22 cellular contexts compared by ENCODE assay signal in the genomic region with DNA sequence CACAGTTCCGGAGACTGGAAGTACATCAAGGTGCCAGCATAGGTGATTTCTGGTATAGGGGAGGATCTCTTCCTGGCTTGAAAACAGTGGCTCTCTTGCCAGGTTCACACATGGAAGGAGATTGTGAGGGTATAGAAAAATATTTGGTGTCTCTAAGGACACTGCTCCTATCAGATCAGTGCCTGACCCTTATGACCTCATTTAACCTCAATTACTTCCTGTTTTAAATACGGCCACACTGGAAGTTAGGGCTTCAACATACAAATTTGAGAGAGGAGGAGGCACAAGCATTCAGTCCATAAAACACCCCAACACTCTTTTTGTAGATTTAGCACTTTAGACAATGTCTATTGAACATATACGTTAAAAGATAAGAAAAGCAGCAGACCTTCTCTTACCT.
"Had no signal": no experiment of that assay in that cellular context is flagged by ENCODE, and none has a peak within 500 bp of the region (broad histone marks: within the 10 kb centered on the region; RNA-seq: fewer than 3 reads in every experiment).

No MANE protein-coding gene starts in this region.

- H3K27me3 ChIP-seq: right lobe of liver, tibial artery had no signal

- ATAC-seq: activated CD4-positive, CD25-positive, alpha-beta regulatory T cell treated with anti-CD3 and anti-CD28 coated beads, Interleukin-2, amount 50 U/mL, for 24 hours; activated CD8-positive, alpha-beta memory T cell treated with anti-CD3 and anti-CD28 coated beads, Interleukin-2, amount 10 ng/mL, durations not matched to agents 7 days and 5 days; activated CD8-positive, alpha-beta T cell treated with anti-CD3 and anti-CD28 coated beads for 36 hours; heart right ventricle; left colon; right lobe of liver; stimulated activated effector memory CD8-positive, alpha-beta T cell treated with anti-CD3 and anti-CD28 coated beads, Interleukin-12 subunit alpha, Interleukin-12 subunit beta, amount 100 ng/mL, for 72 hours; stimulated activated naive CD8-positive, alpha-beta T cell treated with anti-CD3 and anti-CD28 coated beads, Interleukin-15, amount 100 ng/mL, for 72 hours had no signal

- H3K9me3 ChIP-seq: heart right ventricle, right lobe of liver, tibial artery had no signal

- H3K4me1 ChIP-seq: heart right ventricle, right lobe of liver, tibial artery had no signal

- DNase-seq: activated CD4-positive, alpha-beta T cell treated with anti-CD3 and anti-CD28 coated beads, Interleukin-2, amount 10 ng/mL, durations not matched to agents 7 days and 5 days; activated CD8-positive, alpha-beta memory T cell treated with anti-CD3 and anti-CD28 coated beads, Interleukin-2, amount 10 ng/mL, durations not matched to agents 7 days and 5 days; activated CD8-positive, alpha-beta T cell treated with anti-CD3 and anti-CD28 coated beads for 36 hours; activated gamma-delta T cell; activated T-cell treated with anti-CD3 and anti-CD28 coated beads for 4 hours; aorta; effector CD4-positive, alpha-beta T cell; heart right ventricle; left colon; mesenchymal stem cell; naive B cell; occipital lobe; posterior cingulate gyrus; stimulated activated CD4-positive, alpha-beta T cell treated with anti-CD3 and anti-CD28 coated beads, Interleukin-2, amount 100 ng/mL, for 24 hours; stimulated activated naive CD8-positive, alpha-beta T cell treated with anti-CD3 and anti-CD28 coated beads, Interleukin-15, amount 100 ng/mL, for 72 hours; T1000; tibial artery had no signal

- H3K36me3 ChIP-seq: heart right ventricle, right lobe of liver, tibial artery had no signal

- H3K27ac ChIP-seq: heart right ventricle, right lobe of liver, skin epidermis, tibial artery, VCaP had no signal

- H3K4me3 ChIP-seq: heart right ventricle, right lobe of liver, skin epidermis, tibial artery had no signal
